8 cellular contexts compared by ENCODE assay signal in genomic region chr1:92310185-92310597, GRCh38. TPM values are rescaled to one million over a fixed set of nuclear protein-coding genes. Genes with fewer than 3 reads are reported as not detected.
DNase-seq lines count a peak whose midpoint lies in the region; ATAC-seq and TF ChIP-seq lines count a peak whose summit lies in the region.

No MANE protein-coding gene starts in this region.

- H3K4me3 ChIP-seq in fibroblast of villous mesenchyme (ENCODE audit: low read depth, low read length) (no peak overlapping the region), smooth muscle cell (no peak overlapping the region)

- H3K79me2 ChIP-seq in smooth muscle cell (ENCODE audit: low read depth): no peaks in the 10 kb centered on the region

- peaks cover 7% of the 10 kb centered on the region for H3K36me3 ChIP-seq in smooth muscle cell (ENCODE audit: low read depth)

- peak; percentile 35 for DNase-seq in GF-D8 (lab: John Stamatoyannopoulos, UW)
- peak; percentile 76 to 79 for DNase-seq in Kasumi-1 (lab: John Stamatoyannopoulos, UW)
- peak; percentile 39 for DNase-seq in fibroblast of villous mesenchyme (ENCODE audit: low read depth)
- DNase-seq in smooth muscle cell (lab: John Stamatoyannopoulos, UW; ENCODE audit: unreplicated experiment): no peak
- DNase-seq in SK-N-DZ (ENCODE audit: low spot score): no peak
- no peak for DNase-seq in middle frontal gyrus (ENCODE audit: extremely low spot score, low spot score)

- H3K9ac ChIP-seq in smooth muscle cell (ENCODE audit: low read depth): no peak overlapping the region

- TF ChIP-seq CTCF in fibroblast of villous mesenchyme (IDR thresholded peaks at IDR 0.05; ENCODE audit: insufficient read depth, low read depth, low read length) (peak; percentile 57), smooth muscle cell (IDR thresholded peaks at IDR 0.05; ENCODE audit: borderline replicate concordance, insufficient read depth, poor library complexity, severe bottlenecking) (peak; percentile 61)

- H3K9me3 ChIP-seq in smooth muscle cell (replicated peaks; ENCODE audit: low read depth): no peaks in the 10 kb centered on the region

- no peaks in the 10 kb centered on the region for H4K20me1 ChIP-seq in smooth muscle cell (ENCODE audit: low read depth)

- H3K27me3 ChIP-seq in smooth muscle cell (ENCODE audit: low read depth): no peaks in the 10 kb centered on the region

- no peaks in the 10 kb centered on the region for H3K4me1 ChIP-seq in smooth muscle cell (ENCODE audit: low read depth)

- H2AFZ ChIP-seq in smooth muscle cell (ENCODE audit: low read depth): no peak overlapping the region

- H3K27ac ChIP-seq in smooth muscle cell (ENCODE audit: low read depth): no peak overlapping the region

- no peak overlapping the region for H3K4me2 ChIP-seq in smooth muscle cell

- H3F3A ChIP-seq in smooth muscle cell (ENCODE audit: low read depth): no peaks in the 10 kb centered on the region

- ATAC-seq in SK-N-SH treated with all-trans-retinoic acid at 6 μM for 48 hours (peak; percentile 70), HG03342 (IDR thresholded peaks at IDR 0.05; ENCODE audit: unreplicated experiment) (no peak)

TF ChIP-seq in SK-N-SH treated with all-trans-retinoic acid at 6 μM for 48 hours, 23 proteins besides CTCF, POLR2A, EP300 and RAD21:
- TF ChIP-seq ESRRG (CRISPR knock-in tag; IDR thresholded peaks at IDR 0.05) (no peak), PPARA (CRISPR knock-in tag; IDR thresholded peaks at IDR 0.05; ENCODE audit: borderline replicate concordance) (no peak), TSHZ2 (CRISPR knock-in tag; IDR thresholded peaks at IDR 0.05) (no peak), ZNF565 (CRISPR knock-in tag; conservative IDR thresholded peaks at IDR 0.05; ENCODE audit: low read depth) (no peak), POU6F1 (CRISPR knock-in tag; IDR thresholded peaks at IDR 0.05; ENCODE audit: borderline replicate concordance, low read depth) (no peak), TOX (CRISPR knock-in tag; IDR thresholded peaks at IDR 0.05; ENCODE audit: borderline replicate concordance) (no peak), CSDC2 (CRISPR knock-in tag; IDR thresholded peaks at IDR 0.05) (no peak), ZC3H10 (CRISPR knock-in tag; IDR thresholded peaks at IDR 0.05) (no peak), CSRNP3 (CRISPR knock-in tag; IDR thresholded peaks at IDR 0.05) (no peak), SNAI2 (CRISPR knock-in tag; IDR thresholded peaks at IDR 0.05) (no peak), TCF4 (CRISPR knock-in tag; IDR thresholded peaks at IDR 0.05; ENCODE audit: borderline replicate concordance) (no peak), ZFP3 (CRISPR knock-in tag; IDR thresholded peaks at IDR 0.05) (no peak), RARB (CRISPR knock-in tag; IDR thresholded peaks at IDR 0.05) (no peak), ZNF70 (CRISPR knock-in tag; IDR thresholded peaks at IDR 0.05) (no peak), GLIS3 (CRISPR knock-in tag; IDR thresholded peaks at IDR 0.05) (no peak)

RNA-seq across cellular contexts. Expression of gene RPAP2, which starts 11.3 kb away (rescaled TPM):
- 5.5 and 9.9 TPM in 2 replicates for total RNA-seq in fibroblast of villous mesenchyme
- total RNA-seq in smooth muscle cell: 32.4 and 34.2 TPM in 2 replicates
- 13.0 and 18.8 TPM in 2 replicates for polyA plus RNA-seq in smooth muscle cell
- polyA plus RNA-seq in SK-N-DZ (2014; cell fraction: cytosol; rRNA removed): 5.8 and 6.1 TPM in 2 replicates
- polyA plus RNA-seq in SK-N-DZ (2014; cell fraction: nucleus; rRNA removed): 2.0 and 3.4 TPM in 2 replicates

RNA-seq across cellular contexts. Expression of gene GLMN, which starts 11.4 kb away (rescaled TPM):
- total RNA-seq in fibroblast of villous mesenchyme (10.3 and 16.4 TPM in 2 replicates), smooth muscle cell (14.6 and 26.9 TPM in 2 replicates)
- polyA plus RNA-seq in smooth muscle cell: 10.8 and 11.4 TPM in 2 replicates
- polyA plus RNA-seq in SK-N-DZ (2014; cell fraction: cytosol; rRNA removed): 13.1 and 14.5 TPM in 2 replicates
- 15.8 and 28.6 TPM in 2 replicates for polyA plus RNA-seq in SK-N-DZ (2014; cell fraction: nucleus; rRNA removed)

Comparison
In these comparisons a context has a peak if more than half of its experiments do, and no peak if none do; other contexts are left out.
1. DNase-seq: peak in GF-D8 (single experiment), Kasumi-1 (2 of 2) and fibroblast of villous mesenchyme (single experiment); none in smooth muscle cell (single experiment), SK-N-DZ (single experiment) and middle frontal gyrus (single experiment).